2 cellular contexts compared by ENCODE assay signal in the genomic region with DNA sequence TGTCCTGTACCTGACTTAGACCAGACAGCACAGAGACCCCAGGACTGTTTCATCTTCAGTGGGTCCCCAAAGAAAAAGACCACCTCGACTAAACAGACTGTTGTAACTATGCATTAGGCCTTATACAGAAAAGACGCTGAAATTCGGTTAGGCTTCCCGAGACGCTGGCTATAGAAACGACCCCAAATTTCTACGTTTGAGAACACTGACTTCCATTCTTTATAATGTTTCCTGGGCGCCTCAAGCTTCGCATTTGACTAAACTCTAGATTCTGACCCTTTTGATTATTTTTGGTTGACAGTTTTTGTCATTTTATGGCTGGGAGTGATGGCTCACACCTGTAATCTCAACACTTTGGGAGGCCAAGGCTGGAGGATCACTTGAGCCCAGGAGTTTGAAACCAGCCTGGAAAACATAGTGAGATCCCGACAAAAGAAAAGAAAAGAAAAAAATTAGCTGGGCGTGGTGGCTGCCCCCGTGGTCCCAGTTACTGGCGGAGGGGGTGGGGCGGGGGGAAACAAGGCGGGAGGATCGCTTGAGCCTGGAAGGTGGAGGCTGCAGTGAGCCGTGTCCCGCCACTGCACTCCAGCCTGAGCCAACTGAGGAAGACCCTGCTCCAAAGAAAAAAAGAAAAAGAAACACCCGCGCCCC.
TF ChIP-seq lines count a peak whose summit lies in the region.

No MANE protein-coding gene starts in this region.

TF ChIP-seq in SK-N-SH, 30 proteins besides CTCF, POLR2A, EP300 and RAD21 (continued from another document):
- TF ChIP-seq, protein P1, sequence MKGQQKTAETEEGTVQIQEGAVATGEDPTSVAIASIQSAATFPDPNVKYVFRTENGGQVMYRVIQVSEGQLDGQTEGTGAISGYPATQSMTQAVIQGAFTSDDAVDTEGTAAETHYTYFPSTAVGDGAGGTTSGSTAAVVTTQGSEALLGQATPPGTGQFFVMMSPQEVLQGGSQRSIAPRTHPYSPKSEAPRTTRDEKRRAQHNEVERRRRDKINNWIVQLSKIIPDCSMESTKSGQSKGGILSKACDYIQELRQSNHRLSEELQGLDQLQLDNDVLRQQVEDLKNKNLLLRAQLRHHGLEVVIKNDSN (IDR thresholded peaks at IDR 0.05; ENCODE audit: borderline replicate concordance, low read depth), result no peak
- TF ChIP-seq ELF1 (IDR thresholded peaks at IDR 0.05) (no peak), TEAD4 (IDR thresholded peaks at IDR 0.05; ENCODE audit: borderline replicate concordance, insufficient read depth) (no peak), EZH2phosphoT487 (IDR thresholded peaks at IDR 0.05; ENCODE audit: borderline replicate concordance, low read depth) (no peak), JUND (IDR thresholded peaks at IDR 0.05) (no peak), CHD2 (IDR thresholded peaks at IDR 0.05; ENCODE audit: low read length, partially characterized antibody) (no peak), POLR2AphosphoS5 (IDR thresholded peaks at IDR 0.05; ENCODE audit: low read depth, low read length) (no peak), SIN3A (IDR thresholded peaks at IDR 0.05; ENCODE audit: borderline replicate concordance, low read depth, low read length) (no peak), GABPA (IDR thresholded peaks at IDR 0.05; ENCODE audit: low read depth) (no peak), MXI1 (IDR thresholded peaks at IDR 0.05; ENCODE audit: low read depth, low read length) (no peak), FOSL2 (IDR thresholded peaks at IDR 0.05; ENCODE audit: borderline replicate concordance, low read depth) (no peak)
- TF ChIP-seq, protein P2, sequence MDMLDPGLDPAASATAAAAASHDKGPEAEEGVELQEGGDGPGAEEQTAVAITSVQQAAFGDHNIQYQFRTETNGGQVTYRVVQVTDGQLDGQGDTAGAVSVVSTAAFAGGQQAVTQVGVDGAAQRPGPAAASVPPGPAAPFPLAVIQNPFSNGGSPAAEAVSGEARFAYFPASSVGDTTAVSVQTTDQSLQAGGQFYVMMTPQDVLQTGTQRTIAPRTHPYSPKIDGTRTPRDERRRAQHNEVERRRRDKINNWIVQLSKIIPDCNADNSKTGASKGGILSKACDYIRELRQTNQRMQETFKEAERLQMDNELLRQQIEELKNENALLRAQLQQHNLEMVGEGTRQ (IDR thresholded peaks at IDR 0.05; ENCODE audit: borderline replicate concordance, low read depth, low read length), result no peak
- TF ChIP-seq, protein P3, sequence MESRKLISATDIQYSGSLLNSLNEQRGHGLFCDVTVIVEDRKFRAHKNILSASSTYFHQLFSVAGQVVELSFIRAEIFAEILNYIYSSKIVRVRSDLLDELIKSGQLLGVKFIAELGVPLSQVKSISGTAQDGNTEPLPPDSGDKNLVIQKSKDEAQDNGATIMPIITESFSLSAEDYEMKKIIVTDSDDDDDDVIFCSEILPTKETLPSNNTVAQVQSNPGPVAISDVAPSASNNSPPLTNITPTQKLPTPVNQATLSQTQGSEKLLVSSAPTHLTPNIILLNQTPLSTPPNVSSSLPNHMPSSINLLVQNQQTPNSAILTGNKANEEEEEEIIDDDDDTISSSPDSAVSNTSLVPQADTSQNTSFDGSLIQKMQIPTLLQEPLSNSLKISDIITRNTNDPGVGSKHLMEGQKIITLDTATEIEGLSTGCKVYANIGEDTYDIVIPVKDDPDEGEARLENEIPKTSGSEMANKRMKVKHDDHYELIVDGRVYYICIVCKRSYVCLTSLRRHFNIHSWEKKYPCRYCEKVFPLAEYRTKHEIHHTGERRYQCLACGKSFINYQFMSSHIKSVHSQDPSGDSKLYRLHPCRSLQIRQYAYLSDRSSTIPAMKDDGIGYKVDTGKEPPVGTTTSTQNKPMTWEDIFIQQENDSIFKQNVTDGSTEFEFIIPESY (IDR thresholded peaks at IDR 0.05; ENCODE audit: borderline replicate concordance, low read depth), result no peak
- TF ChIP-seq, protein P4, sequence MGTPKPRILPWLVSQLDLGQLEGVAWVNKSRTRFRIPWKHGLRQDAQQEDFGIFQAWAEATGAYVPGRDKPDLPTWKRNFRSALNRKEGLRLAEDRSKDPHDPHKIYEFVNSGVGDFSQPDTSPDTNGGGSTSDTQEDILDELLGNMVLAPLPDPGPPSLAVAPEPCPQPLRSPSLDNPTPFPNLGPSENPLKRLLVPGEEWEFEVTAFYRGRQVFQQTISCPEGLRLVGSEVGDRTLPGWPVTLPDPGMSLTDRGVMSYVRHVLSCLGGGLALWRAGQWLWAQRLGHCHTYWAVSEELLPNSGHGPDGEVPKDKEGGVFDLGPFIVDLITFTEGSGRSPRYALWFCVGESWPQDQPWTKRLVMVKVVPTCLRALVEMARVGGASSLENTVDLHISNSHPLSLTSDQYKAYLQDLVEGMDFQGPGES (IDR thresholded peaks at IDR 0.05; ENCODE audit: low read depth, low read length), result no peak

TF ChIP-seq in SK-N-SH treated with all-trans-retinoic acid at 6 μM for 48 hours, 23 proteins besides CTCF, POLR2A, EP300 and RAD21 (continued from another document):
- TF ChIP-seq, protein P5, sequence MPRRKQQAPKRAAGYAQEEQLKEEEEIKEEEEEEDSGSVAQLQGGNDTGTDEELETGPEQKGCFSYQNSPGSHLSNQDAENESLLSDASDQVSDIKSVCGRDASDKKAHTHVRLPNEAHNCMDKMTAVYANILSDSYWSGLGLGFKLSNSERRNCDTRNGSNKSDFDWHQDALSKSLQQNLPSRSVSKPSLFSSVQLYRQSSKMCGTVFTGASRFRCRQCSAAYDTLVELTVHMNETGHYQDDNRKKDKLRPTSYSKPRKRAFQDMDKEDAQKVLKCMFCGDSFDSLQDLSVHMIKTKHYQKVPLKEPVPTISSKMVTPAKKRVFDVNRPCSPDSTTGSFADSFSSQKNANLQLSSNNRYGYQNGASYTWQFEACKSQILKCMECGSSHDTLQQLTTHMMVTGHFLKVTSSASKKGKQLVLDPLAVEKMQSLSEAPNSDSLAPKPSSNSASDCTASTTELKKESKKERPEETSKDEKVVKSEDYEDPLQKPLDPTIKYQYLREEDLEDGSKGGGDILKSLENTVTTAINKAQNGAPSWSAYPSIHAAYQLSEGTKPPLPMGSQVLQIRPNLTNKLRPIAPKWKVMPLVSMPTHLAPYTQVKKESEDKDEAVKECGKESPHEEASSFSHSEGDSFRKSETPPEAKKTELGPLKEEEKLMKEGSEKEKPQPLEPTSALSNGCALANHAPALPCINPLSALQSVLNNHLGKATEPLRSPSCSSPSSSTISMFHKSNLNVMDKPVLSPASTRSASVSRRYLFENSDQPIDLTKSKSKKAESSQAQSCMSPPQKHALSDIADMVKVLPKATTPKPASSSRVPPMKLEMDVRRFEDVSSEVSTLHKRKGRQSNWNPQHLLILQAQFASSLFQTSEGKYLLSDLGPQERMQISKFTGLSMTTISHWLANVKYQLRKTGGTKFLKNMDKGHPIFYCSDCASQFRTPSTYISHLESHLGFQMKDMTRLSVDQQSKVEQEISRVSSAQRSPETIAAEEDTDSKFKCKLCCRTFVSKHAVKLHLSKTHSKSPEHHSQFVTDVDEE (CRISPR knock-in tag; IDR thresholded peaks at IDR 0.05), result no peak
- TF ChIP-seq BACH2 (CRISPR knock-in tag; IDR thresholded peaks at IDR 0.05; ENCODE audit: borderline replicate concordance) (no peak), ZC3H10 (CRISPR knock-in tag; IDR thresholded peaks at IDR 0.05) (no peak), TOX (CRISPR knock-in tag; IDR thresholded peaks at IDR 0.05; ENCODE audit: borderline replicate concordance) (no peak)
- TF ChIP-seq, protein P6, sequence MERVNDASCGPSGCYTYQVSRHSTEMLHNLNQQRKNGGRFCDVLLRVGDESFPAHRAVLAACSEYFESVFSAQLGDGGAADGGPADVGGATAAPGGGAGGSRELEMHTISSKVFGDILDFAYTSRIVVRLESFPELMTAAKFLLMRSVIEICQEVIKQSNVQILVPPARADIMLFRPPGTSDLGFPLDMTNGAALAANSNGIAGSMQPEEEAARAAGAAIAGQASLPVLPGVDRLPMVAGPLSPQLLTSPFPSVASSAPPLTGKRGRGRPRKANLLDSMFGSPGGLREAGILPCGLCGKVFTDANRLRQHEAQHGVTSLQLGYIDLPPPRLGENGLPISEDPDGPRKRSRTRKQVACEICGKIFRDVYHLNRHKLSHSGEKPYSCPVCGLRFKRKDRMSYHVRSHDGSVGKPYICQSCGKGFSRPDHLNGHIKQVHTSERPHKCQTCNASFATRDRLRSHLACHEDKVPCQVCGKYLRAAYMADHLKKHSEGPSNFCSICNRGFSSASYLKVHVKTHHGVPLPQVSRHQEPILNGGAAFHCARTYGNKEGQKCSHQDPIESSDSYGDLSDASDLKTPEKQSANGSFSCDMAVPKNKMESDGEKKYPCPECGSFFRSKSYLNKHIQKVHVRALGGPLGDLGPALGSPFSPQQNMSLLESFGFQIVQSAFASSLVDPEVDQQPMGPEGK (CRISPR knock-in tag; IDR thresholded peaks at IDR 0.05; ENCODE audit: borderline replicate concordance), result no peak
- TF ChIP-seq, protein P7, sequence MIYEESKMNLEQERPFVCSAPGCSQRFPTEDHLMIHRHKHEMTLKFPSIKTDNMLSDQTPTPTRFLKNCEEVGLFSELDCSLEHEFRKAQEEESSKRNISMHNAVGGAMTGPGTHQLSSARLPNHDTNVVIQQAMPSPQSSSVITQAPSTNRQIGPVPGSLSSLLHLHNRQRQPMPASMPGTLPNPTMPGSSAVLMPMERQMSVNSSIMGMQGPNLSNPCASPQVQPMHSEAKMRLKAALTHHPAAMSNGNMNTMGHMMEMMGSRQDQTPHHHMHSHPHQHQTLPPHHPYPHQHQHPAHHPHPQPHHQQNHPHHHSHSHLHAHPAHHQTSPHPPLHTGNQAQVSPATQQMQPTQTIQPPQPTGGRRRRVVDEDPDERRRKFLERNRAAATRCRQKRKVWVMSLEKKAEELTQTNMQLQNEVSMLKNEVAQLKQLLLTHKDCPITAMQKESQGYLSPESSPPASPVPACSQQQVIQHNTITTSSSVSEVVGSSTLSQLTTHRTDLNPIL (CRISPR knock-in tag; IDR thresholded peaks at IDR 0.05; ENCODE audit: low read depth), result no peak
- TF ChIP-seq, protein P8, sequence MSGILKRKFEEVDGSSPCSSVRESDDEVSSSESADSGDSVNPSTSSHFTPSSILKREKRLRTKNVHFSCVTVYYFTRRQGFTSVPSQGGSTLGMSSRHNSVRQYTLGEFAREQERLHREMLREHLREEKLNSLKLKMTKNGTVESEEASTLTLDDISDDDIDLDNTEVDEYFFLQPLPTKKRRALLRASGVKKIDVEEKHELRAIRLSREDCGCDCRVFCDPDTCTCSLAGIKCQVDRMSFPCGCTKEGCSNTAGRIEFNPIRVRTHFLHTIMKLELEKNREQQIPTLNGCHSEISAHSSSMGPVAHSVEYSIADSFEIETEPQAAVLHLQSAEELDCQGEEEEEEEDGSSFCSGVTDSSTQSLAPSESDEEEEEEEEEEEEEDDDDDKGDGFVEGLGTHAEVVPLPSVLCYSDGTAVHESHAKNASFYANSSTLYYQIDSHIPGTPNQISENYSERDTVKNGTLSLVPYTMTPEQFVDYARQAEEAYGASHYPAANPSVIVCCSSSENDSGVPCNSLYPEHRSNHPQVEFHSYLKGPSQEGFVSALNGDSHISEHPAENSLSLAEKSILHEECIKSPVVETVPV (CRISPR knock-in tag; IDR thresholded peaks at IDR 0.05), result no peak
TF ChIP-seq in SK-N-SH treated with all-trans-retinoic acid at 6 μM for 48 hours: peak in this region for 0.
